ENCODE assay signal across 29 cellular contexts in the genomic region with DNA sequence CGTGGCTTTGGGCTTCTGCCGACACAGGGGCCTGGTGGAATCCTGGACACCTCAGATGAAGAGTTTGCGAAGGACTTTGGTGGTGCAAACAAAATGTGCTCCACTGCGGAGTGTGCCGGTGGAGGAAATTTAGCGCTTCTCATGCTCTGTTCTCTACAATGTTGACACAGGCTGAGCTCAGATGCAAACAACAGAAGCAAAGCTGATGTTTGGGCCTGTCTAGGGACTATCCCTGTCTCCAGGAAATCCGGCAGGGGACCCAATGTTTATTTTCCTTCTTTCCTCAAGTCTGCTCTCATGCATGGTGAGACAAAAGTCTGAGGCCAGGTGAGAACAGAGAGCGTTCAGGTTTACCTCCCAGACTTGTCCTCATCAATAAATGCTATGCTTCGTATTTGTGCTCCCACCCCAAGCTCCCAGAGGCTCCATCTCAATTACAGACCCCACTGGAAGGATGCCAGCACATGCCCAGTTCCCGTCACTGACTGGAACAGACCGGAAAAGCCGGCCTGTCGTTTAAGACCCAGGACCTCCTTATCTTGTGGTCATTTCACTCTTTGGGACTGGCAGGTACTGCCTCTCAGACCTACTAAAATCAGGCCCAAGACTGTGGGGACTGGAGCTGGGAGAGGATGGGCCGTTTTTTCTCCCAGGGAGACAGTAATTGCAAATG.
A peak's percentile ranks its signal among the peaks of the same experiment; 100 is the strongest.
DNase-seq lines count a peak whose midpoint lies in the region; ATAC-seq and TF ChIP-seq lines count a peak whose summit lies in the region.
"Had no signal": no experiment of that assay in that cellular context is flagged by ENCODE, and none has a peak within 500 bp of the region (broad histone marks: within the 10 kb centered on the region; RNA-seq: fewer than 3 reads in every experiment).

No MANE protein-coding gene starts in this region.

- CTCF ChIA-PET in activated CD4-positive, alpha-beta memory T cell treated with anti-CD3 and anti-CD28 coated beads for 36 hours (lab: Charles Lee) = no interaction called here

- H4K20me1 ChIP-seq in BLaER1 = 0 out of 2 replicates have a peak, but pooled peaks cover 4% of the 10 kb centered on the region

- H3K4me3 ChIP-seq in BLaER1 = no peak overlapping the region
- H3K4me3 ChIP-seq: breast epithelium, coronary artery, SJSA1, testis had no signal

- TF ChIP-seq CTCF in chondrocyte (IDR thresholded peaks at IDR 0.05) = no peak

- peak; percentile 74 for DNase-seq in DMS153 treated with DMSO at 0.1 percent for 48 hours (lab: John Stamatoyannopoulos, UW; ENCODE audit: unreplicated experiment)
- peak; percentile 33 for DNase-seq in chondrocyte (ENCODE audit: low spot score)
- peak; percentile 37 for DNase-seq in posterior vena cava (ENCODE audit: low spot score)
- DNase-seq in GM19238 (ENCODE audit: insufficient read length, low spot score) = no peak
- DNase-seq in activated CD4-positive, alpha-beta memory T cell treated with anti-CD3 and anti-CD28 coated beads for 36 hours = no peak
- DNase-seq: activated CD4-positive, CD25-positive, alpha-beta regulatory T cell treated with anti-CD3 and anti-CD28 coated beads, Interleukin-2, amount 50 U/mL, for 72 hours; activated CD8-positive, alpha-beta T cell treated with anti-CD3 and anti-CD28 coated beads, Interleukin-2, amount 10 ng/mL, durations not matched to agents 7 days and 5 days; activated naive CD4-positive, alpha-beta T cell; activated T-cell treated with anti-CD3 and anti-CD28 coated beads for 4 hours; CD4-positive, CD25-positive, alpha-beta regulatory T cell; kidney glomerular epithelial cell; NCI-H1105 treated with DMSO at 0.1 percent for 48 hours; NCI-H2171 treated with DMSO at 0.1 percent for 48 hours; NCI-H526; occipital lobe; retina; stimulated activated CD4-positive, alpha-beta T cell treated with anti-CD3 and anti-CD28 coated beads, Interleukin-12 subunit alpha, Interleukin-12 subunit beta, amount 100 ng/mL, for 4 hours; stimulated activated CD4-positive, alpha-beta T cell treated with anti-CD3 and anti-CD28 coated beads, Interleukin-4, amount 100 ng/mL, for 4 hours; stimulated activated naive CD4-positive, alpha-beta T cell; testis had no signal

- H3K4me1 ChIP-seq in BLaER1 = peaks cover 62% of the 10 kb centered on the region
- H3K4me1 ChIP-seq: breast epithelium, SJSA1 had no signal

- POLR2A ChIA-PET in activated CD4-positive, alpha-beta memory T cell treated with anti-CD3 and anti-CD28 coated beads for 36 hours (lab: Charles Lee) = no interaction called here

- H3K9ac ChIP-seq in BLaER1 = no peak overlapping the region

- H3K27ac Mint-ChIP-seq in chondrocyte (ENCODE audit: unreplicated experiment) = no peak overlapping the region
- H3K27ac Mint-ChIP-seq in activated CD4-positive, alpha-beta memory T cell treated with anti-CD3 and anti-CD28 coated beads for 36 hours = no peak overlapping the region
- H3K27ac Mint-ChIP-seq: activated CD8-positive, alpha-beta T cell treated with anti-CD3 and anti-CD28 coated beads, Interleukin-2, amount 10 ng/mL, durations not matched to agents 7 days and 5 days; CD4-positive, CD25-positive, alpha-beta regulatory T cell; IgD-negative memory B cell; memory B cell; T-cell had no signal

- no peaks in the 10 kb centered on the region for H3K36me3 ChIP-seq in BLaER1
- H3K36me3 ChIP-seq: breast epithelium, SJSA1 had no signal

- intact Hi-C loops in posterior vena cava (cut with DNase I) = no loop called here
- intact Hi-C loops in activated CD4-positive, alpha-beta memory T cell treated with anti-CD3 and anti-CD28 coated beads for 36 hours (cut with micrococcal nuclease) = no loop called here

- H3K4me2 ChIP-seq in BLaER1 = peak overlapping the region; percentile 19; the same call in 1 of the 2 replicates

- H3K27me3 ChIP-seq in BLaER1 = no peaks in the 10 kb centered on the region
- H3K27me3 ChIP-seq: SJSA1, testis had no signal

- H3K4me1 Mint-ChIP-seq in chondrocyte (ENCODE audit: low read depth) = no peaks in the 10 kb centered on the region
- H3K4me1 Mint-ChIP-seq in activated CD4-positive, alpha-beta memory T cell treated with anti-CD3 and anti-CD28 coated beads for 36 hours (ENCODE audit: low read depth) = no peaks in the 10 kb centered on the region
- H3K4me1 Mint-ChIP-seq: T-cell had no signal

- peaks cover 38% of the 10 kb centered on the region for H3K27me3 Mint-ChIP-seq in chondrocyte (ENCODE audit: low read depth)
- peaks cover 9% of the 10 kb centered on the region for H3K27me3 Mint-ChIP-seq in activated CD4-positive, alpha-beta memory T cell treated with anti-CD3 and anti-CD28 coated beads for 36 hours
- H3K27me3 Mint-ChIP-seq: CD4-positive, CD25-positive, alpha-beta regulatory T cell had no signal

- H3K9me3 Mint-ChIP-seq in chondrocyte (ENCODE audit: low read depth) = no peaks in the 10 kb centered on the region
- H3K9me3 Mint-ChIP-seq in activated CD4-positive, alpha-beta memory T cell treated with anti-CD3 and anti-CD28 coated beads for 36 hours = no peaks in the 10 kb centered on the region
- H3K9me3 Mint-ChIP-seq: CD4-positive, CD25-positive, alpha-beta regulatory T cell; memory B cell; T-cell had no signal

- H3K4me3 Mint-ChIP-seq in chondrocyte (ENCODE audit: unreplicated experiment) = no peak overlapping the region
- H3K4me3 Mint-ChIP-seq in activated CD4-positive, alpha-beta memory T cell treated with anti-CD3 and anti-CD28 coated beads for 36 hours = no peak overlapping the region
- H3K4me3 Mint-ChIP-seq: activated CD8-positive, alpha-beta T cell treated with anti-CD3 and anti-CD28 coated beads, Interleukin-2, amount 10 ng/mL, durations not matched to agents 7 days and 5 days; CD4-positive, CD25-positive, alpha-beta regulatory T cell; IgD-negative memory B cell; memory B cell; T-cell had no signal

- H3K27ac ChIP-seq in BLaER1 = no peak overlapping the region
- H3K27ac ChIP-seq: coronary artery, SJSA1, testis had no signal

- ATAC-seq in HG03159 (IDR thresholded peaks at IDR 0.05; ENCODE audit: unreplicated experiment) = no peak
- ATAC-seq: activated CD8-positive, alpha-beta T cell treated with anti-CD3 and anti-CD28 coated beads, Interleukin-2, amount 10 ng/mL, durations not matched to agents 7 days and 5 days; Panc1; T-cell had no signal

- no peaks in the 10 kb centered on the region for H3K9me3 ChIP-seq in BLaER1
- H3K9me3 ChIP-seq: breast epithelium, SJSA1, testis had no signal

- no peaks in the 10 kb centered on the region for H3K36me3 Mint-ChIP-seq in chondrocyte (ENCODE audit: low read depth)
- no peaks in the 10 kb centered on the region for H3K36me3 Mint-ChIP-seq in activated CD4-positive, alpha-beta memory T cell treated with anti-CD3 and anti-CD28 coated beads for 36 hours
- H3K36me3 Mint-ChIP-seq: CD4-positive, CD25-positive, alpha-beta regulatory T cell; IgD-negative memory B cell; memory B cell; T-cell had no signal

Comparison
In these comparisons a context has a peak if more than half of its experiments do, and no peak if none do; other contexts are left out.
1. DNase-seq: peak in DMS153 treated with DMSO at 0.1 percent for 48 hours (single experiment), chondrocyte (single experiment) and posterior vena cava (single experiment); none in GM19238 (single experiment) and activated CD4-positive, alpha-beta memory T cell treated with anti-CD3 and anti-CD28 coated beads for 36 hours (single experiment).